8 cellular contexts compared by ENCODE assay signal in the genomic region with DNA sequence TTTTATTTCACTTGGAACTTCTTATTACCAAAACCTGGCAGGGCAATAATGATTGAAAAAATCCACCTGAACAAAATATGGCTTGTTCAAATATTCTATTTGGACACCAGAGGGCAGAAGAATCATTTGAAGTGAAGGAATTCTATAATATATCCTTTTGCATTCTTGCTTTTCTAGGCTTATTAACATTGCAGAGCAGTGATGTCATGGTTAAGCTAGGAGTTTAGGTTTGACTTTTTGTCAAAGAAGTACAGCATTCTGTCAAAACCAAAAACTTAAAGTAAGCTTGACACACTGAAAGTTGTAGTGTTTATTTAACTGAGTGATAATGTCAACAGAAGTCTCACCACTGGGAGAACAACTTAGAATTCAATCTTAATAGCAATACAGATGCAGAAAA.
DNase-seq lines count a peak whose midpoint lies in the region; ATAC-seq, FAIRE-seq and TF ChIP-seq lines count a peak whose summit lies in the region.

No MANE protein-coding gene starts in this region.

- H3K27me3 ChIP-seq in GM12878 (replicated peaks in 1 of 2; ENCODE audit: control insufficient read depth in 2 of 2, insufficient read depth in 2 of 2, low read length in 1 of 2), result no peaks in the 10 kb centered on the region

- SMC1A ChIA-PET in GM12878 (lab: Charles Lee; ENCODE audit: uncharacterized antibody, unreplicated experiment), result interaction anchor here (0.7 to 1.5 kb wide), 3 partner anchors 521 to 1095 kb away, joined by 3 to 4 read pairs (median 3); no protein-coding TSS in a partner anchor

- no peaks in the 10 kb centered on the region for H3K9me3 Mint-ChIP-seq in CD14-positive monocyte
- peaks cover 0 to 2% of the 10 kb centered on the region in 2 donors for H3K9me3 Mint-ChIP-seq in activated T-cell treated with anti-CD3 and anti-CD28 coated beads, Interleukin-2, amount 50 U/mL, for 72 hours

- intact Hi-C loops in CD14-positive monocyte (cut with micrococcal nuclease) (loop anchor here in 1 of 2 donors (10.0 kb wide), 1 partner anchor 704 kb away; no protein-coding TSS in a partner anchor), GM12878 (cut with micrococcal nuclease; ENCODE audit: unreplicated experiment) (loop anchor here (1.0 to 5.0 kb wide), 4 partner anchors 523 to 1438 kb away; no protein-coding TSS in a partner anchor)

- H3K4me3 Mint-ChIP-seq in CD14-positive monocyte, result no peak overlapping the region
- H3K4me3 Mint-ChIP-seq in activated T-cell treated with anti-CD3 and anti-CD28 coated beads, Interleukin-2, amount 50 U/mL, for 72 hours, result no peak overlapping the region

- H3K9ac ChIP-seq in GM12878 (ENCODE audit: control insufficient read depth, insufficient read depth, low read length), result no peak overlapping the region

- TF ChIP-seq POLR2A in GM12878 (IDR thresholded peaks at IDR 0.05; ENCODE audit: low read depth, low read length), result no peak

- no TSS peak for BruUV-seq in GM12878 (replicated peaks; lab: Mats Ljungman, UMichigan)

- H3K79me2 ChIP-seq in GM12878 (ENCODE audit: control insufficient read depth, insufficient read depth, low read length), result no peaks in the 10 kb centered on the region

- H3K9me3 ChIP-seq in GM12878 (replicated peaks; ENCODE audit: control insufficient read depth, insufficient read depth, low read length), result no peaks in the 10 kb centered on the region

- H3K4me2 ChIP-seq in GM12878 (ENCODE audit: control insufficient read depth, insufficient read depth), result no peak overlapping the region

- no peaks in the 10 kb centered on the region for H3K27me3 Mint-ChIP-seq in CD14-positive monocyte (ENCODE audit: low read depth in 3 of 3)
- H3K27me3 Mint-ChIP-seq in activated T-cell treated with anti-CD3 and anti-CD28 coated beads, Interleukin-2, amount 50 U/mL, for 72 hours (ENCODE audit: low read depth), result peaks cover 7% of the 10 kb centered on the region

- DNase-seq in CD14-positive monocyte (ENCODE audit: low spot score) (no peak), NAMALWA (ENCODE audit: low spot score) (peak; percentile 73), GM12878 (ENCODE audit: low read depth, low spot score) (no peak), medulla oblongata (ENCODE audit: extremely low spot score) (peak; percentile 47), NK-92 (lab: John Stamatoyannopoulos, UW; ENCODE audit: unreplicated experiment) (no peak)
- DNase-seq in stimulated activated CD4-positive, alpha-beta T cell treated with anti-CD3 and anti-CD28 coated beads, Interleukin-4, amount 100 ng/mL, for 24 hours, result no peak
- DNase-seq in activated T-cell treated with anti-CD3 and anti-CD28 coated beads, Interleukin-2, amount 50 U/mL, for 72 hours, result no peak

- RAD21 ChIA-PET in GM12878 (lab: Charles Lee; ENCODE audit: unreplicated experiment), result interaction anchor here (1.7 kb wide), 1 partner anchor 525 kb away, joined by 4 read pairs; no protein-coding TSS in a partner anchor

- H3K4me1 ChIP-seq in GM12878 (ENCODE audit: control insufficient read depth, insufficient read depth, low read length), result no peaks in the 10 kb centered on the region

- H3K36me3 Mint-ChIP-seq in CD14-positive monocyte, result no peaks in the 10 kb centered on the region
- no peaks in the 10 kb centered on the region for H3K36me3 Mint-ChIP-seq in activated T-cell treated with anti-CD3 and anti-CD28 coated beads, Interleukin-2, amount 50 U/mL, for 72 hours (ENCODE audit: insufficient read depth in 2 of 2)

- no peaks in the 10 kb centered on the region for H4K20me1 ChIP-seq in GM12878 (ENCODE audit: control insufficient read depth, insufficient read depth)

- CTCF ChIA-PET in GM12878 (lab: Yijun Ruan, JAX), result interaction anchor here (0.6 to 9.3 kb wide), 8 partner anchors 11 to 1095 kb away, joined by 3 to 45 read pairs (median 4); no protein-coding TSS in a partner anchor

- H3K36me3 ChIP-seq in GM12878 (ENCODE audit: control insufficient read depth in 2 of 2, insufficient read depth in 2 of 2, low read length in 1 of 2), result no peaks in the 10 kb centered on the region

- no peak for FAIRE-seq in GM12878 (lab: Jason Lieb, UNC)

- in situ Hi-C loops in GM12878 (cut with MboI), result loop anchor here (25.0 kb wide), 1 partner anchor 706 kb away; no protein-coding TSS in a partner anchor

- peak; percentile 44 for TF ChIP-seq RAD21 in GM12878 (IDR thresholded peaks at IDR 0.05; ENCODE audit: insufficient read depth, low read depth, low read length)

- H2AFZ ChIP-seq in GM12878 (ENCODE audit: control insufficient read depth, low read depth, low read length), result no peak overlapping the region

- no peak overlapping the region for H3K4me3 ChIP-seq in GM12878

- H3K4me1 Mint-ChIP-seq in CD14-positive monocyte, result no peaks in the 10 kb centered on the region
- no peaks in the 10 kb centered on the region for H3K4me1 Mint-ChIP-seq in activated T-cell treated with anti-CD3 and anti-CD28 coated beads, Interleukin-2, amount 50 U/mL, for 72 hours (ENCODE audit: low read depth)

- H3K27ac Mint-ChIP-seq in CD14-positive monocyte, result no peak overlapping the region
- H3K27ac Mint-ChIP-seq in activated T-cell treated with anti-CD3 and anti-CD28 coated beads, Interleukin-2, amount 50 U/mL, for 72 hours, result no peak overlapping the region

- TF ChIP-seq CTCF in CD14-positive monocyte (IDR thresholded peaks at IDR 0.05) (peak; percentile 26), GM12878 (IDR thresholded peaks at IDR 0.05 in 2 of 3, conservative IDR thresholded peaks at IDR 0.05 in 1 of 3; ENCODE audit: control insufficient read depth in 2 of 3, extremely low read depth in 1 of 3, insufficient read depth in 1 of 3, low read depth in 3 of 3, low read length in 3 of 3) (peak; percentile 22 to 52 (median 42); a peak in 5 of 6 replicates)

- no peak overlapping the region for H3K27ac ChIP-seq in GM12878 (ENCODE audit: control insufficient read depth, insufficient read depth)

- POLR2A ChIA-PET in GM12878 (lab: Charles Lee), result no interaction called here

- ATAC-seq in GM19372 (IDR thresholded peaks at IDR 0.05; ENCODE audit: low read depth, unreplicated experiment) (peak; percentile 53), GM12878 (peak; percentile 56)
- no peak for ATAC-seq in activated T-cell treated with anti-CD3 and anti-CD28 coated beads, Interleukin-2, amount 50 U/mL, for 72 hours (replicated peaks in 1 of 2)

- no peak for TF ChIP-seq EP300 in GM12878 (IDR thresholded peaks at IDR 0.05; ENCODE audit: borderline replicate concordance in 1 of 2, control insufficient read depth in 1 of 2, low read depth in 2 of 2, low read length in 2 of 2)

TF ChIP-seq in GM12878, 131 proteins besides CTCF, POLR2A, EP300 and RAD21 (continues in another document):
- no peak for TF ChIP-seq PAX5 (IDR thresholded peaks at IDR 0.05; ENCODE audit: borderline replicate concordance, low read depth, low read length)
- TF ChIP-seq SMAD1 (IDR thresholded peaks at IDR 0.05; ENCODE audit: low read depth, partially characterized antibody), result no peak
- no peak for TF ChIP-seq CBX3 (IDR thresholded peaks at IDR 0.05; ENCODE audit: borderline replicate concordance, low read depth)
- TF ChIP-seq SMC3 (IDR thresholded peaks at IDR 0.05; ENCODE audit: borderline replicate concordance, low read length), result peak; percentile 49; the same call in 1 of the 2 replicates
- no peak for TF ChIP-seq DPF2 (IDR thresholded peaks at IDR 0.05)
- peak; percentile 88 for TF ChIP-seq ZNF24 (IDR thresholded peaks at IDR 0.05)
- no peak for TF ChIP-seq CHD2 (IDR thresholded peaks at IDR 0.05; ENCODE audit: borderline replicate concordance, low read depth, low read length)
- TF ChIP-seq, protein P1, sequence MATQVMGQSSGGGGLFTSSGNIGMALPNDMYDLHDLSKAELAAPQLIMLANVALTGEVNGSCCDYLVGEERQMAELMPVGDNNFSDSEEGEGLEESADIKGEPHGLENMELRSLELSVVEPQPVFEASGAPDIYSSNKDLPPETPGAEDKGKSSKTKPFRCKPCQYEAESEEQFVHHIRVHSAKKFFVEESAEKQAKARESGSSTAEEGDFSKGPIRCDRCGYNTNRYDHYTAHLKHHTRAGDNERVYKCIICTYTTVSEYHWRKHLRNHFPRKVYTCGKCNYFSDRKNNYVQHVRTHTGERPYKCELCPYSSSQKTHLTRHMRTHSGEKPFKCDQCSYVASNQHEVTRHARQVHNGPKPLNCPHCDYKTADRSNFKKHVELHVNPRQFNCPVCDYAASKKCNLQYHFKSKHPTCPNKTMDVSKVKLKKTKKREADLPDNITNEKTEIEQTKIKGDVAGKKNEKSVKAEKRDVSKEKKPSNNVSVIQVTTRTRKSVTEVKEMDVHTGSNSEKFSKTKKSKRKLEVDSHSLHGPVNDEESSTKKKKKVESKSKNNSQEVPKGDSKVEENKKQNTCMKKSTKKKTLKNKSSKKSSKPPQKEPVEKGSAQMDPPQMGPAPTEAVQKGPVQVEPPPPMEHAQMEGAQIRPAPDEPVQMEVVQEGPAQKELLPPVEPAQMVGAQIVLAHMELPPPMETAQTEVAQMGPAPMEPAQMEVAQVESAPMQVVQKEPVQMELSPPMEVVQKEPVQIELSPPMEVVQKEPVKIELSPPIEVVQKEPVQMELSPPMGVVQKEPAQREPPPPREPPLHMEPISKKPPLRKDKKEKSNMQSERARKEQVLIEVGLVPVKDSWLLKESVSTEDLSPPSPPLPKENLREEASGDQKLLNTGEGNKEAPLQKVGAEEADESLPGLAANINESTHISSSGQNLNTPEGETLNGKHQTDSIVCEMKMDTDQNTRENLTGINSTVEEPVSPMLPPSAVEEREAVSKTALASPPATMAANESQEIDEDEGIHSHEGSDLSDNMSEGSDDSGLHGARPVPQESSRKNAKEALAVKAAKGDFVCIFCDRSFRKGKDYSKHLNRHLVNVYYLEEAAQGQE (IDR thresholded peaks at IDR 0.05; ENCODE audit: low read depth, low read length), result no peak
- no peak for TF ChIP-seq NFYA (IDR thresholded peaks at IDR 0.05; ENCODE audit: borderline replicate concordance, low read depth, low read length)
- no peak for TF ChIP-seq RUNX3 (IDR thresholded peaks at IDR 0.05; ENCODE audit: low read length)
- no peak for TF ChIP-seq SMAD5 (IDR thresholded peaks at IDR 0.05; ENCODE audit: low read depth)
- TF ChIP-seq SUPT20H (IDR thresholded peaks at IDR 0.05; ENCODE audit: borderline replicate concordance, control insufficient read depth, low read depth, low read length), result no peak
- TF ChIP-seq YBX1 (IDR thresholded peaks at IDR 0.05), result no peak
- TF ChIP-seq POU2F2 (IDR thresholded peaks at IDR 0.05; ENCODE audit: borderline replicate concordance, low read depth, low read length), result no peak
- TF ChIP-seq ZNF622 (IDR thresholded peaks at IDR 0.05), result no peak

Comparison
In these comparisons a context has a peak if more than half of its experiments do, and no peak if none do; other contexts are left out.
1. DNase-seq: peak in NAMALWA (single experiment) and medulla oblongata (single experiment); none in CD14-positive monocyte (single experiment), GM12878 (single experiment), stimulated activated CD4-positive, alpha-beta T cell treated with anti-CD3 and anti-CD28 coated beads, Interleukin-4, amount 100 ng/mL, for 24 hours (single experiment), NK-92 (single experiment) and activated T-cell treated with anti-CD3 and anti-CD28 coated beads, Interleukin-2, amount 50 U/mL, for 72 hours (0 of 2).
2. ATAC-seq: peak in GM19372 (single experiment) and GM12878 (single experiment); none in activated T-cell treated with anti-CD3 and anti-CD28 coated beads, Interleukin-2, amount 50 U/mL, for 72 hours (0 of 2).